In genomic region chr7:24503511-24503910, GRCh38 we compare ENCODE assay signal across 13 cellular contexts.
DNase-seq lines count a peak whose midpoint lies in the region; ATAC-seq and TF ChIP-seq lines count a peak whose summit lies in the region.
"Had no signal": no experiment of that assay in that cellular context is flagged by ENCODE, and none has a peak within 500 bp of the region (broad histone marks: within the 10 kb centered on the region; RNA-seq: fewer than 3 reads in every experiment).

No MANE protein-coding gene starts in this region.

- H2BK5ac ChIP-seq in mesendoderm (ENCODE audit: low read length) = no peak overlapping the region

- H3K36me3 ChIP-seq in mesendoderm (ENCODE audit: control insufficient read depth, insufficient read depth, low read length) = no peaks in the 10 kb centered on the region
- H3K36me3 ChIP-seq in smooth muscle cell (ENCODE audit: low read depth) = no peaks in the 10 kb centered on the region
- H3K36me3 ChIP-seq: SJSA1 had no signal

- H3K4me1 ChIP-seq in mesendoderm (ENCODE audit: control insufficient read depth, low read depth, low read length) (no peaks in the 10 kb centered on the region), smooth muscle cell (ENCODE audit: low read depth) (peaks cover 4% of the 10 kb centered on the region)

- no peak overlapping the region for H3K23ac ChIP-seq in mesendoderm (ENCODE audit: low read length)

- no peaks in the 10 kb centered on the region for H3K79me1 ChIP-seq in mesendoderm (ENCODE audit: low read length)

- no peak overlapping the region for H3K4me2 ChIP-seq in mesendoderm (ENCODE audit: low read length)
- peak overlapping the region; percentile 75 for H3K4me2 ChIP-seq in smooth muscle cell
- H3K4me2 ChIP-seq: KMS-11 had no signal

- no peak overlapping the region for H2BK15ac ChIP-seq in mesendoderm (replicated peaks; ENCODE audit: low read depth)

- no peaks in the 10 kb centered on the region for H3K4me1 Mint-ChIP-seq in activated T-helper 17 cell treated with anti-CD3 and anti-CD28 coated beads, Interleukin-2, amount 50 U/mL, for 72 hours
- H3K4me1 Mint-ChIP-seq: CD8-positive, alpha-beta memory T cell had no signal

- peaks cover 28% of the 10 kb centered on the region for H3F3A ChIP-seq in smooth muscle cell (ENCODE audit: low read depth)

- no CpG with 5 or more reads among the region's 2 CpGs for WGBS in mesendoderm (ENCODE audit: extremely low coverage, insufficient coverage, low lambda C conversion rate)
- WGBS in smooth muscle cell (ENCODE audit: low lambda C conversion rate) = 19% methylated on average over 2 of the region's 2 CpGs

- ATAC-seq in activated T-helper 17 cell treated with anti-CD3 and anti-CD28 coated beads, Interleukin-2, amount 50 U/mL, for 72 hours (replicated peaks) = no peak

- no peak overlapping the region for H3K18ac ChIP-seq in mesendoderm (ENCODE audit: low read length)

- H4K8ac ChIP-seq in mesendoderm (ENCODE audit: low read depth, low read length) = no peak overlapping the region

- no peak overlapping the region for H3K27ac ChIP-seq in mesendoderm (ENCODE audit: low read depth, low read length)
- H3K27ac ChIP-seq in smooth muscle cell (ENCODE audit: low read depth) = peak overlapping the region; percentile 64
- H3K27ac ChIP-seq in coronary artery = no peak overlapping the region
- H3K27ac ChIP-seq: KMS-11, RWPE1, SJSA1 had no signal

- H3K56ac ChIP-seq in mesendoderm (ENCODE audit: low read length) = no peak overlapping the region

- H3K9me3 Mint-ChIP-seq in activated T-helper 17 cell treated with anti-CD3 and anti-CD28 coated beads, Interleukin-2, amount 50 U/mL, for 72 hours = no peaks in the 10 kb centered on the region
- H3K9me3 Mint-ChIP-seq: CD8-positive, alpha-beta memory T cell had no signal

- H3K9me3 ChIP-seq in smooth muscle cell (replicated peaks; ENCODE audit: low read depth) = no peaks in the 10 kb centered on the region
- H3K9me3 ChIP-seq: SJSA1 had no signal

- H3K27me3 Mint-ChIP-seq in activated T-helper 17 cell treated with anti-CD3 and anti-CD28 coated beads, Interleukin-2, amount 50 U/mL, for 72 hours = peaks cover 3% of the 10 kb centered on the region

- no peak overlapping the region for H2AK5ac ChIP-seq in mesendoderm (ENCODE audit: low read length)

- no peaks in the 10 kb centered on the region for H4K20me1 ChIP-seq in smooth muscle cell (ENCODE audit: low read depth)

- no peak overlapping the region for H2BK120ac ChIP-seq in mesendoderm (ENCODE audit: low read depth, low read length)

- DNase-seq in LHCN-M2 (ENCODE audit: low read depth) = peak; percentile 72
- peak; percentile 3 for DNase-seq in NCI-H345 treated with DMSO at 0.1 percent for 48 hours (lab: John Stamatoyannopoulos, UW; ENCODE audit: unreplicated experiment)
- peak; percentile 28 for DNase-seq in mesendoderm
- no peak for DNase-seq in smooth muscle cell (lab: John Stamatoyannopoulos, UW; ENCODE audit: unreplicated experiment)
- no peak for DNase-seq in coronary artery (ENCODE audit: low spot score)
- DNase-seq in putamen (ENCODE audit: low spot score) = no peak
- DNase-seq: CD8-positive, alpha-beta memory T cell; NCI-H2171; NCI-H510A treated with DMSO at 0.1 percent for 48 hours had no signal

- H3K4me3 ChIP-seq in mesendoderm (ENCODE audit: low read length) (no peak overlapping the region), smooth muscle cell (peak overlapping the region; percentile 21), coronary artery (no peak overlapping the region)
- H3K4me3 ChIP-seq: SJSA1 had no signal

- H3K36me3 Mint-ChIP-seq in activated T-helper 17 cell treated with anti-CD3 and anti-CD28 coated beads, Interleukin-2, amount 50 U/mL, for 72 hours (ENCODE audit: low read depth) = no peaks in the 10 kb centered on the region
- H3K36me3 Mint-ChIP-seq: CD8-positive, alpha-beta memory T cell had no signal

- H2AFZ ChIP-seq in smooth muscle cell (ENCODE audit: low read depth) = no peak overlapping the region

- H4K5ac ChIP-seq in mesendoderm (ENCODE audit: low read length) = no peak overlapping the region

- H3K79me2 ChIP-seq in mesendoderm (ENCODE audit: control insufficient read depth, insufficient read depth, low read length) = no peaks in the 10 kb centered on the region
- no peaks in the 10 kb centered on the region for H3K79me2 ChIP-seq in smooth muscle cell (ENCODE audit: low read depth)

- no peak overlapping the region for H3K27ac Mint-ChIP-seq in activated T-helper 17 cell treated with anti-CD3 and anti-CD28 coated beads, Interleukin-2, amount 50 U/mL, for 72 hours
- H3K27ac Mint-ChIP-seq: CD8-positive, alpha-beta memory T cell had no signal

- H3K9ac ChIP-seq in mesendoderm (ENCODE audit: low read length) (no peak overlapping the region), smooth muscle cell (ENCODE audit: low read depth) (no peak overlapping the region)
- H3K9ac ChIP-seq: KMS-11 had no signal

- H3K4ac ChIP-seq in mesendoderm (ENCODE audit: low read depth, low read length) = no peak overlapping the region

- TF ChIP-seq CTCF in smooth muscle cell (IDR thresholded peaks at IDR 0.05; ENCODE audit: borderline replicate concordance, insufficient read depth, poor library complexity, severe bottlenecking) (no peak), coronary artery (IDR thresholded peaks at IDR 0.05) (no peak)

- no peaks in the 10 kb centered on the region for H3K27me3 ChIP-seq in mesendoderm (ENCODE audit: insufficient read depth, low read length, poor library complexity)
- no peaks in the 10 kb centered on the region for H3K27me3 ChIP-seq in smooth muscle cell (ENCODE audit: low read depth)
- H3K27me3 ChIP-seq: SJSA1 had no signal

- H3K4me3 Mint-ChIP-seq in activated T-helper 17 cell treated with anti-CD3 and anti-CD28 coated beads, Interleukin-2, amount 50 U/mL, for 72 hours = no peak overlapping the region
- H3K4me3 Mint-ChIP-seq: CD8-positive, alpha-beta memory T cell had no signal

Comparison
In these comparisons a context has a peak if more than half of its experiments do, and no peak if none do; other contexts are left out.
1. DNase-seq: peak in LHCN-M2 (single experiment), NCI-H345 treated with DMSO at 0.1 percent for 48 hours (single experiment) and mesendoderm (single experiment); none in smooth muscle cell (single experiment), coronary artery (single experiment) and putamen (single experiment).